In genomic region chr22:38882972-38883622, GRCh38 we compare ENCODE assay signal across 13 cellular contexts. TPM values are rescaled to one million over a fixed set of nuclear protein-coding genes. Genes with fewer than 3 reads are reported as not detected.
DNase-seq lines count a peak whose midpoint lies in the region; ATAC-seq and TF ChIP-seq lines count a peak whose summit lies in the region.
"Had no signal": no experiment of that assay in that cellular context is flagged by ENCODE, and none has a peak within 500 bp of the region (broad histone marks: within the 10 kb centered on the region; RNA-seq: fewer than 3 reads in every experiment).

No MANE protein-coding gene starts in this region.

- no peak overlapping the region for H2AFZ ChIP-seq in mesenchymal stem cell (ENCODE audit: low read depth, low read length)

- TF ChIP-seq POLR2A in transverse colon (IDR thresholded peaks at IDR 0.05) = no peak

- ATAC-seq in Right ventricle myocardium inferior = no peak
- no peak for ATAC-seq in left ventricle myocardium superior
- no peak for ATAC-seq in GM21367 (IDR thresholded peaks at IDR 0.05; ENCODE audit: unreplicated experiment)

- peaks cover 11% of the 10 kb centered on the region for H3K4me1 Mint-ChIP-seq in activated T-helper 1 cell treated with anti-CD3 and anti-CD28 coated beads, Interleukin-12 subunit alpha, Interleukin-12 subunit beta, Interleukin-2, Interleukin-4 antibody, amounts not matched to agents 30 ng/mL and 10 ng/mL and 1 ng/mL, durations not matched to agents 14 hours and 24 hours and 36 hours (ENCODE audit: low read depth)
- H3K4me1 Mint-ChIP-seq in CD8-positive, alpha-beta memory T cell = peaks cover 11 to 22% (median 14%) of the 10 kb centered on the region in 3 donors

- H3K27me3 ChIP-seq in mesenchymal stem cell (ENCODE audit: control insufficient read depth in 1 of 2, insufficient read depth in 1 of 2, low read length in 2 of 2) (peaks cover 0 to 44% of the 10 kb centered on the region in 2 experiments), transverse colon (no peaks in the 10 kb centered on the region)
- no peaks in the 10 kb centered on the region for H3K27me3 ChIP-seq in CD8-positive, alpha-beta memory T cell (ENCODE audit: insufficient read depth, low read length, poor library complexity, severe bottlenecking)

- no peak overlapping the region for H2BK5ac ChIP-seq in mesenchymal stem cell (ENCODE audit: low read depth, low read length, poor library complexity, severe bottlenecking)

- peaks cover 16% of the 10 kb centered on the region for H3K27me3 Mint-ChIP-seq in activated T-helper 1 cell treated with anti-CD3 and anti-CD28 coated beads, Interleukin-12 subunit alpha, Interleukin-12 subunit beta, Interleukin-2, Interleukin-4 antibody, amounts not matched to agents 30 ng/mL and 10 ng/mL and 1 ng/mL, durations not matched to agents 14 hours and 24 hours and 36 hours (ENCODE audit: insufficient read depth)
- peaks cover 1 to 7% of the 10 kb centered on the region in 2 donors for H3K27me3 Mint-ChIP-seq in CD8-positive, alpha-beta memory T cell

- H2AK5ac ChIP-seq in mesenchymal stem cell (ENCODE audit: low read length, severe bottlenecking) = no peak overlapping the region

- CTCF ChIA-PET in CD8-positive, alpha-beta memory T cell (lab: Charles Lee) = interaction anchor here (1.0 kb wide), 1 partner anchor 120 kb away, joined by 4 read pairs; no protein-coding TSS in a partner anchor

- no peak overlapping the region for H3K23ac ChIP-seq in mesenchymal stem cell (ENCODE audit: low read length in 2 of 2)

- 56% methylated on average over 9 of the region's 9 CpGs for WGBS in mesenchymal stem cell
- WGBS in transverse colon (ENCODE audit: low coverage in 1 of 2), 2 donors = 50 to 56% methylated on average over 5 to 9 of the region's 9 CpGs

- no peaks in the 10 kb centered on the region for H3K9me3 Mint-ChIP-seq in activated T-helper 1 cell treated with anti-CD3 and anti-CD28 coated beads, Interleukin-12 subunit alpha, Interleukin-12 subunit beta, Interleukin-2, Interleukin-4 antibody, amounts not matched to agents 30 ng/mL and 10 ng/mL and 1 ng/mL, durations not matched to agents 14 hours and 24 hours and 36 hours
- H3K9me3 Mint-ChIP-seq in CD8-positive, alpha-beta memory T cell = no peaks in the 10 kb centered on the region

- intact Hi-C loops in Right ventricle myocardium inferior (cut with DNase I) = no loop called here
- intact Hi-C loops in left ventricle myocardium superior (cut with micrococcal nuclease) = no loop called here
- intact Hi-C loops in activated T-helper 1 cell treated with anti-CD3 and anti-CD28 coated beads, Interleukin-12 subunit alpha, Interleukin-12 subunit beta, Interleukin-2, Interleukin-4 antibody, amounts not matched to agents 30 ng/mL and 10 ng/mL and 1 ng/mL, durations not matched to agents 14 hours and 24 hours and 36 hours (cut with micrococcal nuclease) = no loop called here
- intact Hi-C loops in transverse colon (cut with DNase I; ENCODE audit: low total_unique reads) = no loop called here

- in situ Hi-C loops in transverse colon (cut with MboI; ENCODE audit: low pct_ligation_motif_present in 1 of 4, low pct_unique_long_range_greater_than_20kb in 1 of 4, low sequenced_read_pairs in 3 of 4) = no loop called here

- no peak overlapping the region for H2BK15ac ChIP-seq in mesenchymal stem cell (ENCODE audit: low read depth, poor library complexity, severe bottlenecking)

- H3K27ac ChIP-seq in mesenchymal stem cell (ENCODE audit: low read length, poor library complexity, severe bottlenecking) = no peak overlapping the region
- peak overlapping the region; percentile 75 to 89 (median 84) for H3K27ac ChIP-seq in transverse colon
- H3K27ac ChIP-seq in CD8-positive, alpha-beta memory T cell (ENCODE audit: low read depth, low read length) = no peak overlapping the region

- no peak overlapping the region for H4K91ac ChIP-seq in mesenchymal stem cell (ENCODE audit: low read length)

- H3K4ac ChIP-seq in mesenchymal stem cell (ENCODE audit: low read depth in 1 of 2, low read length in 2 of 2) = no peak overlapping the region

- H3K18ac ChIP-seq in mesenchymal stem cell (ENCODE audit: low read depth in 1 of 2, low read length in 2 of 2) = no peak overlapping the region

- H2BK120ac ChIP-seq in mesenchymal stem cell (ENCODE audit: low read depth, low read length) = no peak overlapping the region

- no peak for TF ChIP-seq CTCF in transverse colon (IDR thresholded peaks at IDR 0.05)

- POLR2A ChIA-PET in CD8-positive, alpha-beta memory T cell (lab: Charles Lee) = no interaction called here

- no peaks in the 10 kb centered on the region for H3K36me3 Mint-ChIP-seq in activated T-helper 1 cell treated with anti-CD3 and anti-CD28 coated beads, Interleukin-12 subunit alpha, Interleukin-12 subunit beta, Interleukin-2, Interleukin-4 antibody, amounts not matched to agents 30 ng/mL and 10 ng/mL and 1 ng/mL, durations not matched to agents 14 hours and 24 hours and 36 hours (ENCODE audit: low read depth)
- H3K36me3 Mint-ChIP-seq in CD8-positive, alpha-beta memory T cell = peaks cover 0 to 6% (median 0%) of the 10 kb centered on the region in 3 donors

- peak overlapping the region; percentile 28 for H3K4me3 Mint-ChIP-seq in activated T-helper 1 cell treated with anti-CD3 and anti-CD28 coated beads, Interleukin-12 subunit alpha, Interleukin-12 subunit beta, Interleukin-2, Interleukin-4 antibody, amounts not matched to agents 30 ng/mL and 10 ng/mL and 1 ng/mL, durations not matched to agents 14 hours and 24 hours and 36 hours
- peak overlapping the region in 3 of 7 donors; percentile 17 to 52 (median 52) for H3K4me3 Mint-ChIP-seq in CD8-positive, alpha-beta memory T cell

- H3K4me3 ChIP-seq in mesenchymal stem cell (ENCODE audit: insufficient read depth in 1 of 2, low read depth in 1 of 2, low read length in 2 of 2) (no peak overlapping the region), transverse colon (no peak overlapping the region)
- H3K4me3 ChIP-seq in CD8-positive, alpha-beta memory T cell (ENCODE audit: low read length) = no peak overlapping the region
- H3K4me3 ChIP-seq: lung had no signal

- peak overlapping the region; percentile 75 for H3K27ac Mint-ChIP-seq in activated T-helper 1 cell treated with anti-CD3 and anti-CD28 coated beads, Interleukin-12 subunit alpha, Interleukin-12 subunit beta, Interleukin-2, Interleukin-4 antibody, amounts not matched to agents 30 ng/mL and 10 ng/mL and 1 ng/mL, durations not matched to agents 14 hours and 24 hours and 36 hours
- peak overlapping the region in 4 of 8 donors; percentile 8 to 58 (median 27) for H3K27ac Mint-ChIP-seq in CD8-positive, alpha-beta memory T cell

- H3K79me1 ChIP-seq in mesenchymal stem cell (replicated peaks; ENCODE audit: low read length, poor library complexity, severe bottlenecking) = no peaks in the 10 kb centered on the region

- peaks cover under 1% of the 10 kb centered on the region for H3K9me3 ChIP-seq in mesenchymal stem cell (ENCODE audit: control insufficient read depth, low read length)
- H3K9me3 ChIP-seq in transverse colon = no peaks in the 10 kb centered on the region
- H3K9me3 ChIP-seq in CD8-positive, alpha-beta memory T cell (ENCODE audit: low read length) = no peaks in the 10 kb centered on the region

- H3K9ac ChIP-seq in mesenchymal stem cell (ENCODE audit: low read length) = peak overlapping the region; percentile 86

- H4K8ac ChIP-seq in mesenchymal stem cell (ENCODE audit: low read length) = no peak overlapping the region

- no peak for TF ChIP-seq EP300 in transverse colon (IDR thresholded peaks at IDR 0.05; ENCODE audit: low read depth)

- no peak overlapping the region for H2BK12ac ChIP-seq in mesenchymal stem cell (ENCODE audit: low read length in 2 of 2)

- H3K4me1 ChIP-seq in mesenchymal stem cell (ENCODE audit: control insufficient read depth, insufficient read depth, low read depth, low read length) (peaks cover 2% of the 10 kb centered on the region), transverse colon (peaks cover 11 to 24% (median 15%) of the 10 kb centered on the region in 4 donors)
- peaks cover 24% of the 10 kb centered on the region for H3K4me1 ChIP-seq in CD8-positive, alpha-beta memory T cell (ENCODE audit: insufficient read depth, low read length)

- DNase-seq in Right ventricle myocardium inferior (ENCODE audit: missing footprints) (peak; percentile 43), left ventricle myocardium superior (no peak), mesenchymal stem cell (no peak), transverse colon (no peak), NCI-H2107 treated with DMSO at 0.1 percent for 48 hours (lab: John Stamatoyannopoulos, UW; ENCODE audit: unreplicated experiment) (no peak)
- DNase-seq in activated T-helper 1 cell treated with anti-CD3 and anti-CD28 coated beads, Interleukin-12 subunit alpha, Interleukin-12 subunit beta, Interleukin-2, Interleukin-4 antibody, amounts not matched to agents 30 ng/mL and 10 ng/mL and 1 ng/mL, durations not matched to agents 14 hours and 24 hours and 36 hours (ENCODE audit: low spot score) = no peak
- no peak for DNase-seq in CD8-positive, alpha-beta memory T cell
- DNase-seq: activated gamma-delta T cell treated with Interleukin-2 at 50 U/mL for 16 hours; NCI-H2171 treated with DMSO at 0.1 percent for 48 hours; occipital lobe; stimulated activated CD4-positive, alpha-beta T cell treated with anti-CD3 and anti-CD28 coated beads, Interleukin-15, amount 100 ng/mL, for 24 hours had no signal

- H3K36me3 ChIP-seq in mesenchymal stem cell (ENCODE audit: control insufficient read depth in 1 of 2, insufficient read depth in 2 of 2, low read depth in 1 of 2, low read length in 2 of 2) (no peaks in the 10 kb centered on the region), transverse colon (no peaks in the 10 kb centered on the region)
- H3K36me3 ChIP-seq in CD8-positive, alpha-beta memory T cell (ENCODE audit: insufficient read depth, low read length) = no peaks in the 10 kb centered on the region

- H3K14ac ChIP-seq in mesenchymal stem cell (ENCODE audit: low read length in 2 of 2) = no peak overlapping the region

- no peak overlapping the region for H3K4me2 ChIP-seq in mesenchymal stem cell (ENCODE audit: low read length, poor library complexity, severe bottlenecking)

RNA-seq across cellular contexts. Expression of gene CBX6, which starts 11.1 kb away (rescaled TPM):
- total RNA-seq in Right ventricle myocardium inferior = 39.3 TPM
- 37.1 TPM for total RNA-seq in left ventricle myocardium superior
- 171 and 178 TPM in 2 replicates for total RNA-seq in activated T-helper 1 cell treated with anti-CD3 and anti-CD28 coated beads, Interleukin-12 subunit alpha, Interleukin-12 subunit beta, Interleukin-2, Interleukin-4 antibody, amounts not matched to agents 30 ng/mL and 10 ng/mL and 1 ng/mL, durations not matched to agents 14 hours and 24 hours and 36 hours
- polyA plus RNA-seq in mesenchymal stem cell (2013, experiment 1 of 2) = 39.2 TPM
- 38.5 TPM for polyA plus RNA-seq in mesenchymal stem cell (2013, experiment 2 of 2)
- 10 to 100 TPM; 14.5 to 42.6 (median 22.1) TPM for total RNA-seq in transverse colon
- total RNA-seq in CD8-positive, alpha-beta memory T cell = 100 to 1,000 TPM; 159 to 171 TPM
- 10.8 TPM for polyA plus RNA-seq in CD8-positive, alpha-beta memory T cell

RNA-seq across cellular contexts. Expression of gene NPTXR, which starts 39.3 kb away (rescaled TPM):
- 19.7 TPM for total RNA-seq in Right ventricle myocardium inferior
- total RNA-seq in left ventricle myocardium superior = 23.4 TPM
- 1.2 and 1.3 TPM in 2 replicates for total RNA-seq in activated T-helper 1 cell treated with anti-CD3 and anti-CD28 coated beads, Interleukin-12 subunit alpha, Interleukin-12 subunit beta, Interleukin-2, Interleukin-4 antibody, amounts not matched to agents 30 ng/mL and 10 ng/mL and 1 ng/mL, durations not matched to agents 14 hours and 24 hours and 36 hours
- 1.9 TPM for polyA plus RNA-seq in mesenchymal stem cell (2013, experiment 1 of 2)
- polyA plus RNA-seq in mesenchymal stem cell (2013, experiment 2 of 2) = 1.9 TPM
- 10 to 100 TPM in 1 of 4 donors, 1 to 10 TPM in 2, under 1 TPM in 1; 0.75 to 27.9 (median 1.8) TPM for total RNA-seq in transverse colon
- 1 to 10 TPM; 5.9 to 6.3 TPM for total RNA-seq in CD8-positive, alpha-beta memory T cell
- polyA plus RNA-seq in CD8-positive, alpha-beta memory T cell = 1.0 TPM

Comparison
In these comparisons a context has a peak if more than half of its experiments do, and no peak if none do; other contexts are left out.
1. H3K27ac ChIP-seq: peak in transverse colon (4 of 4); none in mesenchymal stem cell (single experiment) and CD8-positive, alpha-beta memory T cell (single experiment).